Comparison of ENCODE assay signal across 29 cellular contexts in the genomic region with DNA sequence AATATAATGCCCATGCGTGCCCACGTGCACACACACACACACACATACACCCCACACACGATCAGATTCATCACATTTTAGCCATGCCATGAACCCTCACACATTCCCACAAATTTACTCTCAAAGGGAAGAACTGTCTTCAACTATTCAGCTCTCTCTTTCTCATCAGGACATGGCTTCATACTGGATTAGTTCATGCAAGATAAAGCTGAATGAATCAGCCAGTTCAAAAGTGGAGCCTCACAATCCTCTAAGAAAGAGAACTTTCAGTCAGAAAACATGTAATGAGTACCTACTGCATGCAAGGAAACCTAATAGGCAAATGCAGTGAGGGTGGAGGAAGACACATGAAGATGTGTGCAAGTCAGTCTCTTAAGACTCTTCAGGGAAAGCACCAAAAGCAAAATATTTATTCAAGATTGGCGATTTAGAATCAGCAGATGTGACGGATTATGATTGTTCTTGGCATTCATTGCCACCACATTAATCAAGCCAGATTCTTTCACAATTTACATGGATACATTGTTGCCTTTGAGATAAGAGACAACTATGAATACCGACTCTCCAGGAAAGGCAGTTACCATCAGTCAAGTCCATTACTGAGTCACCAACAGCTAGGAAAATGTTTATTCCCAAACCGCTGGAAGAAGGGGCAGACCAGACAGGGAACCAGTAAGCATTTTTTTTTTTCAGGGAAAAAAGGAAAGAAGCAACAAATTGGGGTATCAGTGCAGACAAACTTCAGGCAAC. TPM values are rescaled to one million over a fixed set of nuclear protein-coding genes. Genes with fewer than 3 reads are reported as not detected.
DNase-seq lines count a peak whose midpoint lies in the region; ATAC-seq, FAIRE-seq and TF ChIP-seq lines count a peak whose summit lies in the region.
"Had no signal": no experiment of that assay in that cellular context is flagged by ENCODE, and none has a peak within 500 bp of the region (broad histone marks: within the 10 kb centered on the region; RNA-seq: fewer than 3 reads in every experiment).

No MANE protein-coding gene starts in this region.

- CTCF ChIA-PET in activated CD4-positive, alpha-beta memory T cell treated with anti-CD3 and anti-CD28 coated beads, Interleukin-2, amount 10 ng/mL, durations not matched to agents 7 days and 5 days (lab: Charles Lee): no interaction called here

- no peaks in the 10 kb centered on the region for H4K20me1 ChIP-seq in astrocyte (ENCODE audit: insufficient read depth, low read length)
- H4K20me1 ChIP-seq in fibroblast of lung (ENCODE audit: control insufficient read depth, extremely low read depth, insufficient read depth, low read length): no peaks in the 10 kb centered on the region
- H4K20me1 ChIP-seq: BLaER1 had no signal

- H3K4me1 ChIP-seq in astrocyte (ENCODE audit: insufficient read depth, low read length): peaks cover 13% of the 10 kb centered on the region
- H3K4me1 ChIP-seq in fibroblast of lung (ENCODE audit: control insufficient read depth, extremely low read depth, insufficient read depth, low read length): no peaks in the 10 kb centered on the region
- H3K4me1 ChIP-seq: ascending aorta, neural progenitor cell, right lobe of liver, SJSA1, tibial nerve had no signal

- POLR2A ChIA-PET in activated CD4-positive, alpha-beta memory T cell treated with anti-CD3 and anti-CD28 coated beads, Interleukin-2, amount 10 ng/mL, durations not matched to agents 7 days and 5 days (lab: Charles Lee): no interaction called here

- no peaks in the 10 kb centered on the region for H3K4me1 Mint-ChIP-seq in astrocyte (ENCODE audit: low read depth, unreplicated experiment)
- peaks cover 16% of the 10 kb centered on the region for H3K4me1 Mint-ChIP-seq in activated CD4-positive, alpha-beta memory T cell treated with anti-CD3 and anti-CD28 coated beads, Interleukin-2, amount 10 ng/mL, durations not matched to agents 7 days and 5 days
- H3K4me1 Mint-ChIP-seq: activated naive CD8-positive, alpha-beta T cell treated with anti-CD3 and anti-CD28 coated beads for 36 hours; IgD-negative memory B cell had no signal

- no peak overlapping the region for H2AFZ ChIP-seq in astrocyte (ENCODE audit: low read depth, low read length)
- H2AFZ ChIP-seq in fibroblast of lung (ENCODE audit: low read length): no peak overlapping the region
- H2AFZ ChIP-seq: neural progenitor cell had no signal

- H3K4me2 ChIP-seq in astrocyte (ENCODE audit: low read length) (peak overlapping the region; percentile 4), fibroblast of lung (ENCODE audit: extremely low read depth, insufficient read depth, low read length) (no peak overlapping the region)
- H3K4me2 ChIP-seq: BLaER1, neural progenitor cell had no signal

- no peak overlapping the region for H3K27ac Mint-ChIP-seq in astrocyte (ENCODE audit: unreplicated experiment)
- no peak overlapping the region for H3K27ac Mint-ChIP-seq in activated CD4-positive, alpha-beta memory T cell treated with anti-CD3 and anti-CD28 coated beads, Interleukin-2, amount 10 ng/mL, durations not matched to agents 7 days and 5 days
- H3K27ac Mint-ChIP-seq: activated naive CD8-positive, alpha-beta T cell treated with anti-CD3 and anti-CD28 coated beads for 36 hours; activated T-cell treated with anti-CD3 and anti-CD28 coated beads, Interleukin-2, amount 50 U/mL, for 24 hours; IgD-negative memory B cell; neural progenitor cell; progenitor cell of endocrine pancreas; T-cell; WTC11 had no signal

- no peak overlapping the region for H3K9ac ChIP-seq in astrocyte (ENCODE audit: low read length)
- no peak overlapping the region for H3K9ac ChIP-seq in fibroblast of lung (ENCODE audit: insufficient read depth, low read length)
- H3K9ac ChIP-seq: BLaER1, neural progenitor cell had no signal

- no peaks in the 10 kb centered on the region for H3K36me3 Mint-ChIP-seq in astrocyte (ENCODE audit: low read depth, unreplicated experiment)
- H3K36me3 Mint-ChIP-seq in activated CD4-positive, alpha-beta memory T cell treated with anti-CD3 and anti-CD28 coated beads, Interleukin-2, amount 10 ng/mL, durations not matched to agents 7 days and 5 days (ENCODE audit: low read depth): no peaks in the 10 kb centered on the region
- H3K36me3 Mint-ChIP-seq: activated naive CD8-positive, alpha-beta T cell treated with anti-CD3 and anti-CD28 coated beads for 36 hours; IgD-negative memory B cell; neural progenitor cell; T-cell; WTC11 had no signal

- H3K27ac ChIP-seq in astrocyte (ENCODE audit: low read depth, low read length): no peak overlapping the region
- H3K27ac ChIP-seq in fibroblast of lung (ENCODE audit: insufficient read depth, low read length): no peak overlapping the region
- H3K27ac ChIP-seq: ascending aorta, BLaER1, dorsolateral prefrontal cortex, neural progenitor cell, right lobe of liver, SJSA1, tibial nerve had no signal

- no peak for FAIRE-seq in astrocyte (lab: Jason Lieb, UNC)
- FAIRE-seq: islet of Langerhans had no signal

- peaks cover 43% of the 10 kb centered on the region for H3K27me3 ChIP-seq in astrocyte (ENCODE audit: insufficient read depth, low read length)
- no peaks in the 10 kb centered on the region for H3K27me3 ChIP-seq in fibroblast of lung (ENCODE audit: control insufficient read depth, insufficient read depth, low read length)
- H3K27me3 ChIP-seq: ascending aorta, BLaER1, neural progenitor cell, right lobe of liver, tibial nerve had no signal

- H3K27me3 Mint-ChIP-seq in astrocyte (ENCODE audit: low read depth, unreplicated experiment): peaks cover 29% of the 10 kb centered on the region
- H3K27me3 Mint-ChIP-seq in activated CD4-positive, alpha-beta memory T cell treated with anti-CD3 and anti-CD28 coated beads, Interleukin-2, amount 10 ng/mL, durations not matched to agents 7 days and 5 days: peaks cover 43% of the 10 kb centered on the region

- H3K9me3 Mint-ChIP-seq in astrocyte (ENCODE audit: unreplicated experiment): no peaks in the 10 kb centered on the region
- H3K9me3 Mint-ChIP-seq in activated CD4-positive, alpha-beta memory T cell treated with anti-CD3 and anti-CD28 coated beads, Interleukin-2, amount 10 ng/mL, durations not matched to agents 7 days and 5 days: no peaks in the 10 kb centered on the region
- H3K9me3 Mint-ChIP-seq: activated naive CD8-positive, alpha-beta T cell treated with anti-CD3 and anti-CD28 coated beads for 36 hours; activated T-cell treated with anti-CD3 and anti-CD28 coated beads, Interleukin-2, amount 50 U/mL, for 24 hours; neural progenitor cell; T-cell; WTC11 had no signal

- H3K9me3 ChIP-seq in astrocyte (ENCODE audit: insufficient read depth, low read depth, low read length) (no peaks in the 10 kb centered on the region), fibroblast of lung (ENCODE audit: control insufficient read depth, insufficient read depth, low read depth, low read length) (no peaks in the 10 kb centered on the region)
- H3K9me3 ChIP-seq: ascending aorta, BLaER1, right lobe of liver, SJSA1, tibial nerve had no signal

- H3K4me3 ChIP-seq in astrocyte (ENCODE audit: insufficient read depth, low read depth, low read length): no peak overlapping the region
- H3K4me3 ChIP-seq in fibroblast of lung (replicated peaks in 1 of 4; ENCODE audit: control extremely low read depth in 1 of 4, insufficient read depth in 1 of 4, low read depth in 3 of 4, low read length in 4 of 4): no peak overlapping the region
- H3K4me3 ChIP-seq: ascending aorta, BLaER1, dorsolateral prefrontal cortex, neural progenitor cell, right lobe of liver, SJSA1, tibial nerve had no signal

- ATAC-seq in omental fat pad (ENCODE audit: low FRiP score): peak; percentile 60
- no peak for ATAC-seq in GM21528 (IDR thresholded peaks at IDR 0.05; ENCODE audit: low FRiP score, unreplicated experiment)
- ATAC-seq in GM18858 (IDR thresholded peaks at IDR 0.05; ENCODE audit: unreplicated experiment): no peak
- ATAC-seq: left lobe of liver, right lobe of liver, T-cell, WTC11 had no signal

- peak; percentile 71 for DNase-seq in Daoy (ENCODE audit: low read depth)
- peak; percentile 80 for DNase-seq in astrocyte (ENCODE audit: low read depth)
- DNase-seq in fibroblast of lung (ENCODE audit: low read depth in 2 of 2): peak; percentile 14 to 84
- DNase-seq in omental fat pad (ENCODE audit: low spot score): no peak
- DNase-seq in activated CD4-positive, alpha-beta memory T cell treated with anti-CD3 and anti-CD28 coated beads, Interleukin-2, amount 10 ng/mL, durations not matched to agents 7 days and 5 days: no peak
- no peak for DNase-seq in stimulated activated CD4-positive, alpha-beta T cell treated with anti-CD3 and anti-CD28 coated beads, Interleukin-12 subunit alpha, Interleukin-12 subunit beta, amount 100 ng/mL, for 4 hours
- DNase-seq: activated CD4-positive, alpha-beta T cell treated with anti-CD3 and anti-CD28 coated beads, Interleukin-2, amount 50 U/mL, for 1 hour; activated effector memory CD4-positive, alpha-beta T cell treated with anti-CD3 and anti-CD28 coated beads, Interleukin-2, amount 50 U/mL, for 16 hours; activated naive CD8-positive, alpha-beta T cell treated with anti-CD3 and anti-CD28 coated beads for 36 hours; activated T-cell treated with anti-CD3 and anti-CD28 coated beads, Interleukin-2, amount 50 U/mL, for 24 hours; cerebellar nuclear complex; DMS 273 treated with DMSO at 0.1 percent for 48 hours; dorsolateral prefrontal cortex; right lobe of liver; RPMI8226; stimulated activated CD4-positive, alpha-beta T cell treated with anti-CD3 and anti-CD28 coated beads, Interleukin-4, amount 100 ng/mL, for 24 hours; T-cell had no signal

- TF ChIP-seq CTCF in astrocyte (IDR thresholded peaks at IDR 0.05; ENCODE audit: insufficient read depth, low read depth, low read length) (no peak), fibroblast of lung (conservative IDR thresholded peaks at IDR 0.05 in 1 of 2, IDR thresholded peaks at IDR 0.05 in 1 of 2; ENCODE audit: low read depth in 1 of 2, low read length in 2 of 2) (no peak), omental fat pad (IDR thresholded peaks at IDR 0.05) (no peak)

- H3K79me2 ChIP-seq in astrocyte (ENCODE audit: insufficient read depth, low read length): no peaks in the 10 kb centered on the region
- H3K79me2 ChIP-seq in fibroblast of lung (ENCODE audit: control insufficient read depth, insufficient read depth, low read length): no peaks in the 10 kb centered on the region

- H3K4me3 Mint-ChIP-seq in astrocyte (ENCODE audit: unreplicated experiment): no peak overlapping the region
- H3K4me3 Mint-ChIP-seq in activated CD4-positive, alpha-beta memory T cell treated with anti-CD3 and anti-CD28 coated beads, Interleukin-2, amount 10 ng/mL, durations not matched to agents 7 days and 5 days: no peak overlapping the region
- H3K4me3 Mint-ChIP-seq: activated naive CD8-positive, alpha-beta T cell treated with anti-CD3 and anti-CD28 coated beads for 36 hours; activated T-cell treated with anti-CD3 and anti-CD28 coated beads, Interleukin-2, amount 50 U/mL, for 24 hours; neural progenitor cell; T-cell; WTC11 had no signal

- H3K36me3 ChIP-seq in astrocyte (ENCODE audit: insufficient read depth, low read length) (no peaks in the 10 kb centered on the region), fibroblast of lung (ENCODE audit: control insufficient read depth, insufficient read depth, low read length) (no peaks in the 10 kb centered on the region)
- H3K36me3 ChIP-seq: ascending aorta, BLaER1, neural progenitor cell, right lobe of liver, SJSA1, tibial nerve had no signal

RNA-seq across cellular contexts. Expression of a gene that starts 30.3 kb away (rescaled TPM):
- 170 and 209 TPM in 2 replicates for total RNA-seq in Daoy (2014; rRNA removed; shearing (Covaris generic))
- total RNA-seq in astrocyte: 58.0 and 64.2 TPM in 2 replicates
- 39.5 and 42.6 TPM in 2 replicates for total RNA-seq in fibroblast of lung
- polyA plus RNA-seq in fibroblast of lung: 40.7 and 49.4 TPM in 2 replicates
- polyA plus RNA-seq in fibroblast of lung (2012): 33.3 and 46.1 TPM in 2 replicates
- polyA minus RNA-seq in fibroblast of lung (ENCODE audit: low replicate concordance): 9.1 and 9.9 TPM in 2 replicates
- 100 to 1,000 TPM in 1 of 4 donors, 10 to 100 TPM in 3; 38.2 to 108 (median 43.7) TPM for total RNA-seq in omental fat pad
- total RNA-seq in activated CD4-positive, alpha-beta memory T cell treated with anti-CD3 and anti-CD28 coated beads, Interleukin-2, amount 10 ng/mL, durations not matched to agents 7 days and 5 days: 10 to 100 TPM; 39.1 to 41.2 TPM

Comparison
In these comparisons a context has a peak if more than half of its experiments do, and no peak if none do; other contexts are left out.
1. DNase-seq: peak in Daoy (single experiment), astrocyte (single experiment) and fibroblast of lung (2 of 2); none in omental fat pad (single experiment), activated CD4-positive, alpha-beta memory T cell treated with anti-CD3 and anti-CD28 coated beads, Interleukin-2, amount 10 ng/mL, durations not matched to agents 7 days and 5 days (single experiment) and stimulated activated CD4-positive, alpha-beta T cell treated with anti-CD3 and anti-CD28 coated beads, Interleukin-12 subunit alpha, Interleukin-12 subunit beta, amount 100 ng/mL, for 4 hours (single experiment).